ENCODE assay signal across 1 cellular context in the genomic region with DNA sequence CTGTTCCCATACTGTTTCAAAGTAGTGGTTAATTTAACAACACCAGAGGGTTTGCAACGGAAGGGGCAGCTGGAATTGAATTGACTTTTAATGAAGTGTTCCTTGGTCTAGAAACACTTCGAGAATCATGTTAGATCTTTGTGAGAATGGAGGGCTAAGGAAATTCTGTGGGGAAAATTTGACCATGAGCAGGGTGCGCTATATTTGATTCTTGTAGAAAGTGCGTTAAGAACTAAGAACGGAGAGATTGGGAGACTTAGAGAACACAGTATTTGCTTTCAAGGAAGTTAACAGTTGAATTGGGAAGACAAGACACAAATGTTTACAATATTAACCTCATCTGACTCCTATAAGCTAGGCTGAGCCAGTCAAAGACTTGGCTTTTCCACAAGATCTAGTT.
TF ChIP-seq lines count a peak whose summit lies in the region.

No MANE protein-coding gene starts in this region.

TF ChIP-seq in GM12878, 131 proteins besides CTCF, POLR2A, EP300 and RAD21:
- TF ChIP-seq RBBP5 (conservative IDR thresholded peaks at IDR 0.05) (no peak), RUNX3 (IDR thresholded peaks at IDR 0.05; ENCODE audit: low read length) (no peak), SKIL (IDR thresholded peaks at IDR 0.05; ENCODE audit: low read depth, poor library complexity, severe bottlenecking) (no peak), GABPA (IDR thresholded peaks at IDR 0.05; ENCODE audit: low read depth) (no peak), HDAC6 (IDR thresholded peaks at IDR 0.05; ENCODE audit: unreplicated experiment) (no peak), BACH1 (IDR thresholded peaks at IDR 0.05; ENCODE audit: borderline replicate concordance) (no peak), PKNOX1 (IDR thresholded peaks at IDR 0.05) (no peak), JUND (IDR thresholded peaks at IDR 0.05; ENCODE audit: low read depth, low read length) (no peak), TARDBP (IDR thresholded peaks at IDR 0.05; ENCODE audit: borderline replicate concordance) (no peak), CREM (IDR thresholded peaks at IDR 0.05; ENCODE audit: low read depth) (no peak), ATF3 (IDR thresholded peaks at IDR 0.05; ENCODE audit: borderline replicate concordance, extremely low read depth, low read depth, low read length) (no peak), NR2C1 (IDR thresholded peaks at IDR 0.05) (no peak), MTA3 (IDR thresholded peaks at IDR 0.05; ENCODE audit: borderline replicate concordance, low read length) (no peak), SMARCA5 (IDR thresholded peaks at IDR 0.05) (no peak)
